ENCODE assay signal across 1 cellular context in the genomic region with DNA sequence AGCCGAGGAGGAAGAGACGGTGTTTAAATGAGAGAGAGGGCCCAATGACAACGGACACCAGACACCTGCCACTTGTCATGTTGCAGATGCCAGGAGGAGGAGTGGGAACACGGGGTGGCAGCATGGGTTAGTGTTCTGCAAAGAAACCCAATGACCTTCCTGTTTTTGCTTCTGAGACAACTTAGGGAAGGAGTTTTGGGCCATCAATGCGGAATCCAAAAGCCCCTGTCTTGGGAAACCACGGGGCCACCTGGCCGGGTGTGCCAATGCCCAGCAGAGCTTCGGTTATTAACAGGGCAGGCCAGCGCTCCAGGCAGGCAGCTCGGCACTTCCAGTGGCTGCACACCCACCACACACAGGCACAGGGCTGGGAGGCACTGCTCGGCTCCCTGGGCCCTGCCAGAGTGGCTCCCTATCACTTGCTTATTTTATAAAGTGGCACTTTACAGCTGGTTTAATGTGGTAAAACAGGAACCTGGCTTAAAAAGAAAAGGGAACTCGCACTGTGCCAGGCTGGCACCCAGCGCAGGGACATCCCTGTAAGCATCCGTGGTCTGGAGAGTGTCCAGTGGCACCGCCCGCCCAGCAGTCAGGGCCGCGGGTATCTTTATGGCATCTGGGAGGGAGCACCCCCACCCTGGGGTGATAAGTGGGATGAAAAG.
TF ChIP-seq lines count a peak whose summit lies in the region.

No MANE protein-coding gene starts in this region.

TF ChIP-seq in WTC11, 78 proteins besides CTCF, POLR2A, EP300 and RAD21 (continued from another document):
- TF ChIP-seq, protein P1, sequence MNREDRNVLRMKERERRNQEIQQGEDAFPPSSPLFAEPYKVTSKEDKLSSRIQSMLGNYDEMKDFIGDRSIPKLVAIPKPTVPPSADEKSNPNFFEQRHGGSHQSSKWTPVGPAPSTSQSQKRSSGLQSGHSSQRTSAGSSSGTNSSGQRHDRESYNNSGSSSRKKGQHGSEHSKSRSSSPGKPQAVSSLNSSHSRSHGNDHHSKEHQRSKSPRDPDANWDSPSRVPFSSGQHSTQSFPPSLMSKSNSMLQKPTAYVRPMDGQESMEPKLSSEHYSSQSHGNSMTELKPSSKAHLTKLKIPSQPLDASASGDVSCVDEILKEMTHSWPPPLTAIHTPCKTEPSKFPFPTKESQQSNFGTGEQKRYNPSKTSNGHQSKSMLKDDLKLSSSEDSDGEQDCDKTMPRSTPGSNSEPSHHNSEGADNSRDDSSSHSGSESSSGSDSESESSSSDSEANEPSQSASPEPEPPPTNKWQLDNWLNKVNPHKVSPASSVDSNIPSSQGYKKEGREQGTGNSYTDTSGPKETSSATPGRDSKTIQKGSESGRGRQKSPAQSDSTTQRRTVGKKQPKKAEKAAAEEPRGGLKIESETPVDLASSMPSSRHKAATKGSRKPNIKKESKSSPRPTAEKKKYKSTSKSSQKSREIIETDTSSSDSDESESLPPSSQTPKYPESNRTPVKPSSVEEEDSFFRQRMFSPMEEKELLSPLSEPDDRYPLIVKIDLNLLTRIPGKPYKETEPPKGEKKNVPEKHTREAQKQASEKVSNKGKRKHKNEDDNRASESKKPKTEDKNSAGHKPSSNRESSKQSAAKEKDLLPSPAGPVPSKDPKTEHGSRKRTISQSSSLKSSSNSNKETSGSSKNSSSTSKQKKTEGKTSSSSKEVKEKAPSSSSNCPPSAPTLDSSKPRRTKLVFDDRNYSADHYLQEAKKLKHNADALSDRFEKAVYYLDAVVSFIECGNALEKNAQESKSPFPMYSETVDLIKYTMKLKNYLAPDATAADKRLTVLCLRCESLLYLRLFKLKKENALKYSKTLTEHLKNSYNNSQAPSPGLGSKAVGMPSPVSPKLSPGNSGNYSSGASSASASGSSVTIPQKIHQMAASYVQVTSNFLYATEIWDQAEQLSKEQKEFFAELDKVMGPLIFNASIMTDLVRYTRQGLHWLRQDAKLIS (CRISPR knock-in tag; IDR thresholded peaks at IDR 0.05; ENCODE audit: borderline replicate concordance) = no peak
- no peak for TF ChIP-seq CREB1 (CRISPR knock-in tag; IDR thresholded peaks at IDR 0.05)
- TF ChIP-seq SMAD4 (CRISPR knock-in tag; IDR thresholded peaks at IDR 0.05) = no peak
- no peak for TF ChIP-seq GTF2I (CRISPR knock-in tag; conservative IDR thresholded peaks at IDR 0.05)
- no peak for TF ChIP-seq ATF2 (CRISPR knock-in tag; IDR thresholded peaks at IDR 0.05; ENCODE audit: borderline replicate concordance, low read depth)
- no peak for TF ChIP-seq RELA (CRISPR knock-in tag; IDR thresholded peaks at IDR 0.05; ENCODE audit: borderline replicate concordance)
- TF ChIP-seq FOXP1 (CRISPR knock-in tag; IDR thresholded peaks at IDR 0.05; ENCODE audit: borderline replicate concordance) = no peak
